ENCODE assay signal across 8 cellular contexts in genomic region chr16:17556276-17557052, GRCh38.
A peak's percentile ranks its signal among the peaks of the same experiment; 100 is the strongest.
DNase-seq lines count a peak whose midpoint lies in the region; ATAC-seq and TF ChIP-seq lines count a peak whose summit lies in the region.

No MANE protein-coding gene starts in this region.

- no peaks in the 10 kb centered on the region for H3K79me2 ChIP-seq in neural progenitor cell (ENCODE audit: low read depth)

- H4K20me1 ChIP-seq in neural progenitor cell (ENCODE audit: low read depth), result no peaks in the 10 kb centered on the region

- no peaks in the 10 kb centered on the region for H3K9me3 Mint-ChIP-seq in activated CD4-positive, alpha-beta memory T cell treated with anti-CD3 and anti-CD28 coated beads for 36 hours
- H3K9me3 Mint-ChIP-seq in activated CD4-positive, alpha-beta memory T cell treated with anti-CD3 and anti-CD28 coated beads, Interleukin-2, amount 10 ng/mL, durations not matched to agents 7 days and 5 days, result no peaks in the 10 kb centered on the region
- H3K9me3 Mint-ChIP-seq in neural progenitor cell, result no peaks in the 10 kb centered on the region

- peaks cover 16% of the 10 kb centered on the region for H3K27me3 Mint-ChIP-seq in activated CD4-positive, alpha-beta memory T cell treated with anti-CD3 and anti-CD28 coated beads for 36 hours
- peaks cover 21% of the 10 kb centered on the region for H3K27me3 Mint-ChIP-seq in activated CD4-positive, alpha-beta memory T cell treated with anti-CD3 and anti-CD28 coated beads, Interleukin-2, amount 10 ng/mL, durations not matched to agents 7 days and 5 days
- H3K27me3 Mint-ChIP-seq in neural progenitor cell (ENCODE audit: insufficient read depth, low read depth), result peaks cover 2% of the 10 kb centered on the region

- ATAC-seq in body of pancreas, result no peak
- no peak for ATAC-seq in GM21528 (IDR thresholded peaks at IDR 0.05; ENCODE audit: low FRiP score, unreplicated experiment)
- no peak for ATAC-seq in HG02938 (IDR thresholded peaks at IDR 0.05; ENCODE audit: unreplicated experiment)

- H3K4me1 ChIP-seq in body of pancreas, result no peaks in the 10 kb centered on the region
- no peaks in the 10 kb centered on the region for H3K4me1 ChIP-seq in neural progenitor cell

- H3K36me3 ChIP-seq in body of pancreas (replicated peaks in 1 of 2; ENCODE audit: insufficient read depth in 1 of 2, low read depth in 2 of 2), result no peaks in the 10 kb centered on the region
- no peaks in the 10 kb centered on the region for H3K36me3 ChIP-seq in neural progenitor cell

- CTCF ChIA-PET in activated CD4-positive, alpha-beta memory T cell treated with anti-CD3 and anti-CD28 coated beads for 36 hours (lab: Charles Lee), result interaction anchor here (0.6 to 2.2 kb wide), 10 partner anchors 9 to 362 kb away, joined by 3 to 12 read pairs (median 3); no protein-coding TSS in a partner anchor
- CTCF ChIA-PET in activated CD4-positive, alpha-beta memory T cell treated with anti-CD3 and anti-CD28 coated beads, Interleukin-2, amount 10 ng/mL, durations not matched to agents 7 days and 5 days (lab: Charles Lee), result interaction anchor here (0.7 to 2.8 kb wide), 4 partner anchors 11 to 26 kb away, joined by 3 to 10 read pairs (median 4); no protein-coding TSS in a partner anchor

- peak in 6 of 7 experiments; percentile 25 to 44 (median 36) for TF ChIP-seq CTCF in body of pancreas (IDR thresholded peaks at IDR 0.05)
- TF ChIP-seq CTCF in neural progenitor cell (IDR thresholded peaks at IDR 0.05), result peak; percentile 76

- no peaks in the 10 kb centered on the region for H3K36me3 Mint-ChIP-seq in activated CD4-positive, alpha-beta memory T cell treated with anti-CD3 and anti-CD28 coated beads for 36 hours
- no peaks in the 10 kb centered on the region for H3K36me3 Mint-ChIP-seq in activated CD4-positive, alpha-beta memory T cell treated with anti-CD3 and anti-CD28 coated beads, Interleukin-2, amount 10 ng/mL, durations not matched to agents 7 days and 5 days (ENCODE audit: low read depth)
- H3K36me3 Mint-ChIP-seq in neural progenitor cell, result no peaks in the 10 kb centered on the region

- POLR2A ChIA-PET in activated CD4-positive, alpha-beta memory T cell treated with anti-CD3 and anti-CD28 coated beads for 36 hours (lab: Charles Lee), result interaction anchor here (1.2 kb wide), 1 partner anchor 22 kb away, joined by 3 read pairs; no protein-coding TSS in a partner anchor
- POLR2A ChIA-PET in activated CD4-positive, alpha-beta memory T cell treated with anti-CD3 and anti-CD28 coated beads, Interleukin-2, amount 10 ng/mL, durations not matched to agents 7 days and 5 days (lab: Charles Lee), result no interaction called here

- H3K9me3 ChIP-seq in body of pancreas, result no peaks in the 10 kb centered on the region
- no peaks in the 10 kb centered on the region for H3K9me3 ChIP-seq in neural progenitor cell (ENCODE audit: low read depth)

- no peak overlapping the region for H3K9ac ChIP-seq in neural progenitor cell

- intact Hi-C loops in activated CD4-positive, alpha-beta memory T cell treated with anti-CD3 and anti-CD28 coated beads for 36 hours (cut with micrococcal nuclease), result loop anchor here (5.0 kb wide), 1 partner anchor 36 kb away; no protein-coding TSS in a partner anchor
- intact Hi-C loops in body of pancreas (cut with DNase I), result no loop called here

- peaks cover 5% of the 10 kb centered on the region for H3K4me1 Mint-ChIP-seq in activated CD4-positive, alpha-beta memory T cell treated with anti-CD3 and anti-CD28 coated beads for 36 hours (ENCODE audit: low read depth)
- H3K4me1 Mint-ChIP-seq in activated CD4-positive, alpha-beta memory T cell treated with anti-CD3 and anti-CD28 coated beads, Interleukin-2, amount 10 ng/mL, durations not matched to agents 7 days and 5 days, result peaks cover 7% of the 10 kb centered on the region
- H3K4me1 Mint-ChIP-seq in neural progenitor cell, result peaks cover 3% of the 10 kb centered on the region

- no peak for DNase-seq in activated CD4-positive, alpha-beta memory T cell treated with anti-CD3 and anti-CD28 coated beads for 36 hours
- no peak for DNase-seq in activated CD4-positive, alpha-beta memory T cell treated with anti-CD3 and anti-CD28 coated beads, Interleukin-2, amount 10 ng/mL, durations not matched to agents 7 days and 5 days
- DNase-seq in NAMALWA (ENCODE audit: low spot score), result peak; percentile 42
- DNase-seq in body of pancreas, result no peak
- peak; percentile 57 for DNase-seq in neural progenitor cell (ENCODE audit: low spot score)
- DNase-seq in NOMO-1 treated with dmso at 0.1 percent for 144 hours (lab: John Stamatoyannopoulos, UW; ENCODE audit: unreplicated experiment), result no peak

- no peak overlapping the region for H3K4me2 ChIP-seq in neural progenitor cell

- H2AFZ ChIP-seq in neural progenitor cell (replicated peaks), result peak overlapping the region; percentile 68

- H3K27ac ChIP-seq in body of pancreas, result no peak overlapping the region
- H3K27ac ChIP-seq in neural progenitor cell, result no peak overlapping the region

- WGBS in body of pancreas, 2 donors, result 17 to 29% methylated on average over 5 to 7 of the region's 7 CpGs

- H3F3A ChIP-seq in neural progenitor cell (ENCODE audit: low read depth), result no peaks in the 10 kb centered on the region

- H3K4me3 ChIP-seq in body of pancreas (no peak overlapping the region), neural progenitor cell (no peak overlapping the region)

- H3K4me3 Mint-ChIP-seq in activated CD4-positive, alpha-beta memory T cell treated with anti-CD3 and anti-CD28 coated beads for 36 hours, result no peak overlapping the region
- no peak overlapping the region for H3K4me3 Mint-ChIP-seq in activated CD4-positive, alpha-beta memory T cell treated with anti-CD3 and anti-CD28 coated beads, Interleukin-2, amount 10 ng/mL, durations not matched to agents 7 days and 5 days
- no peak overlapping the region for H3K4me3 Mint-ChIP-seq in neural progenitor cell

- peak overlapping the region; percentile 13 for H3K27ac Mint-ChIP-seq in activated CD4-positive, alpha-beta memory T cell treated with anti-CD3 and anti-CD28 coated beads for 36 hours
- H3K27ac Mint-ChIP-seq in activated CD4-positive, alpha-beta memory T cell treated with anti-CD3 and anti-CD28 coated beads, Interleukin-2, amount 10 ng/mL, durations not matched to agents 7 days and 5 days, result no peak overlapping the region
- H3K27ac Mint-ChIP-seq in neural progenitor cell, result no peak overlapping the region

- H3K27me3 ChIP-seq in body of pancreas, result no peaks in the 10 kb centered on the region
- H3K27me3 ChIP-seq in neural progenitor cell, result no peaks in the 10 kb centered on the region

- no peak for TF ChIP-seq POLR2A in body of pancreas (IDR thresholded peaks at IDR 0.05)

Comparison
In these comparisons a context has a peak if more than half of its experiments do, and no peak if none do; other contexts are left out.
1. DNase-seq: peak in NAMALWA (single experiment) and neural progenitor cell (single experiment); none in activated CD4-positive, alpha-beta memory T cell treated with anti-CD3 and anti-CD28 coated beads for 36 hours (single experiment), activated CD4-positive, alpha-beta memory T cell treated with anti-CD3 and anti-CD28 coated beads, Interleukin-2, amount 10 ng/mL, durations not matched to agents 7 days and 5 days (single experiment), body of pancreas (0 of 4) and NOMO-1 treated with dmso at 0.1 percent for 144 hours (single experiment).